Comparison of ENCODE assay signal across 17 cellular contexts in genomic region chr1:189356206-189356605, GRCh38.
"Had no signal": no experiment of that assay in that cellular context is flagged by ENCODE, and none has a peak within 500 bp of the region (broad histone marks: within the 10 kb centered on the region; RNA-seq: fewer than 3 reads in every experiment).

No MANE protein-coding gene starts in this region.

- DNase-seq: KBM-7, NCI-H1092, NCI-H1105 treated with DMSO at 0.1 percent for 48 hours, NCI-H1417 treated with DMSO at 0.1 percent for 48 hours, NCI-H146, NCI-H1694 treated with DMSO at 0.1 percent for 48 hours, NCI-H1930, NCI-H2081, NCI-H2107, NCI-H2227 treated with DMSO at 0.1 percent for 48 hours, NCI-H524, NCI-H774, SHP77, SK-N-SH, T-helper 1 cell had no signal

- H3K9me3 ChIP-seq: SK-N-SH had no signal

- H3K9ac ChIP-seq: SK-N-SH had no signal

- H3K4me2 ChIP-seq: SK-N-SH had no signal

- H3K27ac ChIP-seq: RWPE1 had no signal

- FAIRE-seq: HTR-8/SVneo had no signal

- H3K9me2 ChIP-seq: SK-N-SH had no signal
